ENCODE assay signal across 8 cellular contexts in genomic region chr12:116358850-116359761, GRCh38.
DNase-seq lines count a peak whose midpoint lies in the region; ATAC-seq lines count a peak whose summit lies in the region.

No MANE protein-coding gene starts in this region.

- H3K9me3 ChIP-seq in SJSA1 (replicated peaks) (no peaks in the 10 kb centered on the region), subcutaneous abdominal adipose tissue (ENCODE audit: control insufficient read depth in 5 of 5, low read length in 5 of 5) (no peaks in the 10 kb centered on the region)

- H3K4me3 ChIP-seq in Jurkat, Clone E6-1 (ENCODE audit: low read length), result peak overlapping the region; percentile 16
- H3K4me3 ChIP-seq in SJSA1, result no peak overlapping the region
- H3K4me3 ChIP-seq in subcutaneous abdominal adipose tissue (ENCODE audit: low read depth in 1 of 5, low read length in 5 of 5), result peak overlapping the region; percentile 13 to 60 (median 38)

- H3K4me1 ChIP-seq in SJSA1 (replicated peaks), result peaks cover 14% of the 10 kb centered on the region
- peaks cover 0 to 22% (median 13%) of the 10 kb centered on the region in 5 donors for H3K4me1 ChIP-seq in subcutaneous abdominal adipose tissue (ENCODE audit: control insufficient read depth in 5 of 5, insufficient read depth in 5 of 5, low read length in 5 of 5)

- peak overlapping the region in 3 of 5 donors; percentile 16 to 54 (median 30) for H3K9ac ChIP-seq in subcutaneous abdominal adipose tissue (ENCODE audit: low read length in 5 of 5)

- H3K27me3 ChIP-seq in SJSA1 (replicated peaks) (no peaks in the 10 kb centered on the region), subcutaneous abdominal adipose tissue (ENCODE audit: control insufficient read depth in 5 of 5, insufficient read depth in 4 of 5, low read length in 5 of 5) (peaks cover 0 to 2% (median 0%) of the 10 kb centered on the region in 5 donors)

- ATAC-seq in GM19455 (IDR thresholded peaks at IDR 0.05; ENCODE audit: unreplicated experiment), result peak; percentile 67

- H3K27ac ChIP-seq in SJSA1, result peak overlapping the region; percentile 42; the same call in 1 of the 2 replicates
- H3K27ac ChIP-seq in subcutaneous abdominal adipose tissue (ENCODE audit: low read depth, low read length), result peak overlapping the region; percentile 72

- DNase-seq in AG08395 (ENCODE audit: low spot score) (peak; percentile 88), SJSA1 (ENCODE audit: low read depth in 1 of 2, low spot score in 2 of 2) (peak; percentile 80 to 83), glomerular endothelial cell (ENCODE audit: extremely low read depth, low read depth, low spot score) (peak; percentile 87), occipital lobe (lab: John Stamatoyannopoulos, UW) (peak; percentile 58)
- DNase-seq in Jurkat, Clone E6-1 (ENCODE audit: low read depth, low spot score), result peak; percentile 79
- DNase-seq in activated naive CD4-positive, alpha-beta T cell treated with anti-CD3 and anti-CD28 coated beads, Interleukin-2, amount 50 U/mL, for 16 hours, result peak; percentile 53

- H3K36me3 ChIP-seq in SJSA1 (no peaks in the 10 kb centered on the region), subcutaneous abdominal adipose tissue (ENCODE audit: control insufficient read depth in 5 of 5, insufficient read depth in 5 of 5, low read length in 5 of 5) (no peaks in the 10 kb centered on the region)
